Comparison of ENCODE assay signal across 1 cellular context in genomic region chr15:31206386-31207174, GRCh38.
TF ChIP-seq lines count a peak whose summit lies in the region.

No MANE protein-coding gene starts in this region.

TF ChIP-seq in H1, 55 proteins besides CTCF, POLR2A, EP300 and RAD21 (continued from another document):
- TF ChIP-seq BCL11A (IDR thresholded peaks at IDR 0.05; ENCODE audit: low read depth in 2 of 2, low read length in 2 of 2) (no peak), TEAD4 (IDR thresholded peaks at IDR 0.05; ENCODE audit: low read depth, low read length) (no peak), BACH1 (IDR thresholded peaks at IDR 0.05; ENCODE audit: low read length) (no peak), SIRT6 (IDR thresholded peaks at IDR 0.05; ENCODE audit: low read length) (no peak), CTBP2 (IDR thresholded peaks at IDR 0.05; ENCODE audit: borderline replicate concordance, insufficient read depth, insufficient read length, low read length) (no peak), JUN (IDR thresholded peaks at IDR 0.05; ENCODE audit: low read depth, low read length) (no peak), FOSL1 (IDR thresholded peaks at IDR 0.05; ENCODE audit: insufficient read depth, low read depth, low read length) (no peak), E2F6 (IDR thresholded peaks at IDR 0.05) (no peak), RXRA (IDR thresholded peaks at IDR 0.05; ENCODE audit: insufficient read depth, low read depth, low read length) (no peak), GABPA (IDR thresholded peaks at IDR 0.05; ENCODE audit: borderline replicate concordance, insufficient read depth, low read length) (no peak), HDAC6 (IDR thresholded peaks at IDR 0.05; ENCODE audit: low read depth, low read length) (no peak), ZNF274 (IDR thresholded peaks at IDR 0.05; ENCODE audit: borderline replicate concordance, extremely low read depth, low read length) (no peak), SUZ12 (IDR thresholded peaks at IDR 0.05; ENCODE audit: low read length) (no peak), TCF12 (IDR thresholded peaks at IDR 0.05; ENCODE audit: low read depth, low read length) (no peak), EZH2 (IDR thresholded peaks at IDR 0.05; ENCODE audit: low read depth, low read length, severe bottlenecking) (no peak)
TF ChIP-seq in H1: peak in this region for 0.
